In the genomic region with DNA sequence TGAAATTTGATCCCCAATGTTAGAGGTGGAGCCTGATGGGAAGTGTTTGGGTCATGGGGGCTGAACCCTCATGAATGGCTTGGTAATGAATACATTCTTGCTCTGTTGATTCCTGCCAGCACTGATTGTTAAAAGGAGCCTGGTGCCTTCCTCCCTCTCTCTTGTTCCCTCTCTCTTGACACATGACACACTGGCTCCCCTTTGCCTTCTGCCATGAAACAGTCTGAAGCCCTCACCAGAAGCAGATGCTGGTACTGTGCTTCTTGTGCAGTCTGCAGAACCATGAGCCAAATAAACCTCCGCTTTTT, we compare ENCODE assay signal across 2 cellular contexts.
TF ChIP-seq lines count a peak whose summit lies in the region.

No MANE protein-coding gene starts in this region.

TF ChIP-seq in IMR-90, 13 proteins besides CTCF, POLR2A, EP300 and RAD21:
- TF ChIP-seq, protein P1, sequence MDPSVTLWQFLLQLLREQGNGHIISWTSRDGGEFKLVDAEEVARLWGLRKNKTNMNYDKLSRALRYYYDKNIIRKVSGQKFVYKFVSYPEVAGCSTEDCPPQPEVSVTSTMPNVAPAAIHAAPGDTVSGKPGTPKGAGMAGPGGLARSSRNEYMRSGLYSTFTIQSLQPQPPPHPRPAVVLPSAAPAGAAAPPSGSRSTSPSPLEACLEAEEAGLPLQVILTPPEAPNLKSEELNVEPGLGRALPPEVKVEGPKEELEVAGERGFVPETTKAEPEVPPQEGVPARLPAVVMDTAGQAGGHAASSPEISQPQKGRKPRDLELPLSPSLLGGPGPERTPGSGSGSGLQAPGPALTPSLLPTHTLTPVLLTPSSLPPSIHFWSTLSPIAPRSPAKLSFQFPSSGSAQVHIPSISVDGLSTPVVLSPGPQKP (IDR thresholded peaks at IDR 0.05; ENCODE audit: borderline replicate concordance, low read depth, low read length): no peak
- TF ChIP-seq SMC3 (IDR thresholded peaks at IDR 0.05; ENCODE audit: low read depth, low read length): no peak
- no peak for TF ChIP-seq FOS (IDR thresholded peaks at IDR 0.05; ENCODE audit: low read depth, low read length)
- no peak for TF ChIP-seq BHLHE40 (IDR thresholded peaks at IDR 0.05; ENCODE audit: low read depth, low read length)
- TF ChIP-seq RCOR1 (IDR thresholded peaks at IDR 0.05; ENCODE audit: insufficient replicate concordance, low read length): no peak
- TF ChIP-seq RFX5 (IDR thresholded peaks at IDR 0.05; ENCODE audit: low read depth, low read length): no peak
- TF ChIP-seq CEBPB (IDR thresholded peaks at IDR 0.05; ENCODE audit: low read depth, low read length): no peak
- TF ChIP-seq CHD1 (IDR thresholded peaks at IDR 0.05; ENCODE audit: low read depth, low read length): no peak
- TF ChIP-seq MAFK (IDR thresholded peaks at IDR 0.05; ENCODE audit: low read depth, low read length): no peak
- TF ChIP-seq NFE2L2 (IDR thresholded peaks at IDR 0.05; ENCODE audit: low read depth, low read length): no peak
- TF ChIP-seq, protein P2, sequence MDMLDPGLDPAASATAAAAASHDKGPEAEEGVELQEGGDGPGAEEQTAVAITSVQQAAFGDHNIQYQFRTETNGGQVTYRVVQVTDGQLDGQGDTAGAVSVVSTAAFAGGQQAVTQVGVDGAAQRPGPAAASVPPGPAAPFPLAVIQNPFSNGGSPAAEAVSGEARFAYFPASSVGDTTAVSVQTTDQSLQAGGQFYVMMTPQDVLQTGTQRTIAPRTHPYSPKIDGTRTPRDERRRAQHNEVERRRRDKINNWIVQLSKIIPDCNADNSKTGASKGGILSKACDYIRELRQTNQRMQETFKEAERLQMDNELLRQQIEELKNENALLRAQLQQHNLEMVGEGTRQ (IDR thresholded peaks at IDR 0.05; ENCODE audit: low read depth, low read length): no peak

TF ChIP-seq in H1, 55 proteins besides CTCF, POLR2A, EP300 and RAD21:
- TF ChIP-seq NANOG (IDR thresholded peaks at IDR 0.05; ENCODE audit: insufficient read depth, low read depth, low read length, poor library complexity, severe bottlenecking) (no peak), TEAD4 (IDR thresholded peaks at IDR 0.05; ENCODE audit: low read depth, low read length) (no peak), EZH2 (IDR thresholded peaks at IDR 0.05; ENCODE audit: low read depth, low read length, severe bottlenecking) (no peak), TCF12 (IDR thresholded peaks at IDR 0.05; ENCODE audit: low read depth, low read length) (no peak), SIX5 (IDR thresholded peaks at IDR 0.05; ENCODE audit: low read depth, low read length) (peak; percentile 17; the same call in 1 of the 2 replicates), PHF8 (conservative IDR thresholded peaks at IDR 0.05; ENCODE audit: low read depth, low read length) (no peak), TAF1 (IDR thresholded peaks at IDR 0.05; ENCODE audit: low read depth, low read length) (no peak), JUND (IDR thresholded peaks at IDR 0.05; ENCODE audit: low read length) (no peak), CREB1 (IDR thresholded peaks at IDR 0.05) (no peak)
- TF ChIP-seq, protein P3, sequence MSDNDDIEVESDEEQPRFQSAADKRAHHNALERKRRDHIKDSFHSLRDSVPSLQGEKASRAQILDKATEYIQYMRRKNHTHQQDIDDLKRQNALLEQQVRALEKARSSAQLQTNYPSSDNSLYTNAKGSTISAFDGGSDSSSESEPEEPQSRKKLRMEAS (IDR thresholded peaks at IDR 0.05): peak; percentile 48; the same call in 1 of the 2 replicates
- TF ChIP-seq, protein P4, sequence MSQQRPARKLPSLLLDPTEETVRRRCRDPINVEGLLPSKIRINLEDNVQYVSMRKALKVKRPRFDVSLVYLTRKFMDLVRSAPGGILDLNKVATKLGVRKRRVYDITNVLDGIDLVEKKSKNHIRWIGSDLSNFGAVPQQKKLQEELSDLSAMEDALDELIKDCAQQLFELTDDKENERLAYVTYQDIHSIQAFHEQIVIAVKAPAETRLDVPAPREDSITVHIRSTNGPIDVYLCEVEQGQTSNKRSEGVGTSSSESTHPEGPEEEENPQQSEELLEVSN (IDR thresholded peaks at IDR 0.05): peak; percentile 72
TF ChIP-seq in H1: peak in this region for 3.
